8 cellular contexts compared by ENCODE assay signal in genomic region chr6:109456710-109457595, GRCh38. TPM values are rescaled to one million over a fixed set of nuclear protein-coding genes. Genes with fewer than 3 reads are reported as not detected.
DNase-seq lines count a peak whose midpoint lies in the region; ATAC-seq and TF ChIP-seq lines count a peak whose summit lies in the region.

No MANE protein-coding gene starts in this region.

- CTCF ChIA-PET in CD8-positive, alpha-beta memory T cell (lab: Charles Lee), result interaction anchor here (1.0 to 4.3 kb wide), 5 partner anchors 9 to 234 kb away, joined by 4 to 40 read pairs (median 9); partner anchors contain the start of genes AK9, CD164, FIG4 and PPIL6

- H3K9ac ChIP-seq in MM.1S (ENCODE audit: low read length), result peak overlapping the region; percentile 76

- no peaks in the 10 kb centered on the region for H3K9me2 ChIP-seq in MM.1S (replicated peaks; ENCODE audit: insufficient read depth, low read length)

- peaks cover 6 to 22% (median 8%) of the 10 kb centered on the region in 3 donors for H3K36me3 Mint-ChIP-seq in CD8-positive, alpha-beta memory T cell
- peaks cover 4 to 8% of the 10 kb centered on the region in 2 donors for H3K36me3 Mint-ChIP-seq in naive B cell

- H3K36me3 ChIP-seq in CD8-positive, alpha-beta memory T cell (ENCODE audit: insufficient read depth, low read length), result peaks cover 2% of the 10 kb centered on the region
- H3K36me3 ChIP-seq in MM.1S (replicated peaks; ENCODE audit: insufficient read depth, low read length), result 0 out of 2 replicates have a peak, but pooled peaks cover 2% of the 10 kb centered on the region
- peaks cover 3% of the 10 kb centered on the region for H3K36me3 ChIP-seq in ectodermal cell (ENCODE audit: control insufficient read depth, insufficient read depth, low read length)

- H3K27me3 ChIP-seq in CD8-positive, alpha-beta memory T cell (ENCODE audit: insufficient read depth, low read length, poor library complexity, severe bottlenecking), result no peaks in the 10 kb centered on the region
- H3K27me3 ChIP-seq in MM.1S (replicated peaks; ENCODE audit: insufficient read depth, low read length) (no peaks in the 10 kb centered on the region), ectodermal cell (ENCODE audit: control insufficient read depth, insufficient read depth, low read length, poor library complexity, severe bottlenecking) (no peaks in the 10 kb centered on the region)

- H3K27ac ChIP-seq in CD8-positive, alpha-beta memory T cell (ENCODE audit: low read depth, low read length), result peak overlapping the region; percentile 39
- H3K27ac ChIP-seq in MM.1S (ENCODE audit: low read length) (no peak overlapping the region), ectodermal cell (ENCODE audit: insufficient read depth, low read depth, low read length, poor library complexity, severe bottlenecking) (no peak overlapping the region)

- H3F3A ChIP-seq in MM.1S (ENCODE audit: insufficient read depth, low read length), result peaks cover 53% of the 10 kb centered on the region

- H2AFZ ChIP-seq in MM.1S (ENCODE audit: low read length), result no peak overlapping the region

- no peak overlapping the region for H3K4me3 ChIP-seq in CD8-positive, alpha-beta memory T cell (ENCODE audit: low read length)
- H3K4me3 ChIP-seq in MM.1S (ENCODE audit: low read length) (peak overlapping the region; percentile 85), ectodermal cell (ENCODE audit: insufficient read depth, low read depth, low read length) (peak overlapping the region; percentile 61)

- H4K20me1 ChIP-seq in MM.1S (ENCODE audit: insufficient read depth, low read length), result no peaks in the 10 kb centered on the region

- H3K27me3 Mint-ChIP-seq in CD8-positive, alpha-beta memory T cell, result peaks cover 0 to under 1% of the 10 kb centered on the region in 2 donors
- no peaks in the 10 kb centered on the region for H3K27me3 Mint-ChIP-seq in naive B cell

- H3K4me2 ChIP-seq in MM.1S (ENCODE audit: low read depth, low read length), result peak overlapping the region; percentile 98

- H3K9me3 ChIP-seq in CD8-positive, alpha-beta memory T cell (ENCODE audit: low read length), result no peaks in the 10 kb centered on the region
- H3K9me3 ChIP-seq in MM.1S (replicated peaks; ENCODE audit: insufficient read depth, low read length), result no peaks in the 10 kb centered on the region
- H3K9me3 ChIP-seq in ectodermal cell (ENCODE audit: control insufficient read depth, low read length), result no peaks in the 10 kb centered on the region

- TF ChIP-seq CTCF in MM.1S (IDR thresholded peaks at IDR 0.05; ENCODE audit: low read length), result no peak
- TF ChIP-seq CTCF in GM20000 (IDR thresholded peaks at IDR 0.05; ENCODE audit: extremely low read depth, missing control alignments), result no peak
- TF ChIP-seq CTCF in GM13976 (IDR thresholded peaks at IDR 0.05; ENCODE audit: borderline replicate concordance, control extremely low read depth, extremely low read depth, insufficient read depth, missing control alignments), result no peak

- peaks cover 48 to 62% (median 57%) of the 10 kb centered on the region in 3 donors for H3K4me1 Mint-ChIP-seq in CD8-positive, alpha-beta memory T cell
- H3K4me1 Mint-ChIP-seq in naive B cell, result peaks cover 57 to 81% (median 74%) of the 10 kb centered on the region in 3 donors

- POLR2A ChIA-PET in CD8-positive, alpha-beta memory T cell (lab: Charles Lee), result interaction anchor here (1.1 to 4.1 kb wide), 4 partner anchors 15 to 237 kb away, joined by 6 to 45 read pairs (median 20); partner anchors contain the start of genes CD164, PPIL6, SMPD2 and ZBTB24

- no peaks in the 10 kb centered on the region for H3K9me3 Mint-ChIP-seq in CD8-positive, alpha-beta memory T cell
- peaks cover 0 to 10% (median 0%) of the 10 kb centered on the region in 7 donors for H3K9me3 Mint-ChIP-seq in naive B cell

- DNase-seq in CD8-positive, alpha-beta memory T cell, result no peak
- DNase-seq in MM.1S (no peak), naive B cell (no peak), GM20000 (ENCODE audit: low spot score) (no peak), GM13976 (ENCODE audit: low spot score) (no peak), HuH-7 (ENCODE audit: low spot score) (no peak), 8988T (no peak)

- H3K4me3 Mint-ChIP-seq in CD8-positive, alpha-beta memory T cell, result peak overlapping the region; percentile 16 to 87 (median 78)
- H3K4me3 Mint-ChIP-seq in naive B cell, result peak overlapping the region; percentile 85 to 100 (median 98)

- peak overlapping the region; percentile 50 to 96 (median 87) for H3K27ac Mint-ChIP-seq in CD8-positive, alpha-beta memory T cell
- H3K27ac Mint-ChIP-seq in naive B cell, result peak overlapping the region; percentile 89 to 100 (median 97)

- ATAC-seq in naive B cell (ENCODE audit: low read depth in 2 of 2), result no peak

- peaks cover 52% of the 10 kb centered on the region for H3K4me1 ChIP-seq in CD8-positive, alpha-beta memory T cell (ENCODE audit: insufficient read depth, low read length)
- H3K4me1 ChIP-seq in MM.1S (ENCODE audit: low read length) (peaks cover 57% of the 10 kb centered on the region), ectodermal cell (ENCODE audit: control insufficient read depth, insufficient read depth, low read length) (peaks cover 41% of the 10 kb centered on the region)

- H3K79me2 ChIP-seq in MM.1S (ENCODE audit: low read length), result peaks cover 52% of the 10 kb centered on the region

- in situ Hi-C loops in GM13976 (cut with MboI; ENCODE audit: low sequenced_read_pairs, unreplicated experiment), result no loop called here

- 80 to 81% methylated on average over 17 of the region's 17 CpGs for WGBS in ectodermal cell, 2 experiments

RNA-seq across cellular contexts. Expression of gene MICAL1, which starts 1.4 kb away (rescaled TPM):
- 10 to 100 TPM; 33.2 to 34.7 TPM for total RNA-seq in CD8-positive, alpha-beta memory T cell
- 18.8 TPM for polyA plus RNA-seq in CD8-positive, alpha-beta memory T cell
- 92.4 TPM for polyA plus RNA-seq in ectodermal cell (2013, experiment 1 of 4)
- polyA plus RNA-seq in ectodermal cell (2013, experiment 2 of 4), result 115 TPM
- 89.0 TPM for polyA plus RNA-seq in ectodermal cell (2013, experiment 3 of 4)
- polyA plus RNA-seq in ectodermal cell (2013, experiment 4 of 4), result 96.2 TPM
- polyA plus RNA-seq in naive B cell (ENCODE audit: low read depth in 6 of 6), result 10 to 100 TPM in 5 of 6 donors, 1 to 10 TPM in 1; 8.4 to 26.7 (median 16.1) TPM

RNA-seq across cellular contexts. Expression of gene SMPD2, which starts 16.4 kb away (rescaled TPM):
- 10 to 100 TPM; 15.1 to 15.8 TPM for total RNA-seq in CD8-positive, alpha-beta memory T cell
- 9.4 TPM for polyA plus RNA-seq in CD8-positive, alpha-beta memory T cell
- 9.2 TPM for polyA plus RNA-seq in ectodermal cell (2013, experiment 1 of 4)
- 9.8 TPM for polyA plus RNA-seq in ectodermal cell (2013, experiment 2 of 4)
- polyA plus RNA-seq in ectodermal cell (2013, experiment 3 of 4), result 9.1 TPM
- 10.4 TPM for polyA plus RNA-seq in ectodermal cell (2013, experiment 4 of 4)
- polyA plus RNA-seq in naive B cell (ENCODE audit: low read depth in 6 of 6), result 10 to 100 TPM; 24.1 to 45.5 (median 33.5) TPM

RNA-seq across cellular contexts. Expression of gene PPIL6, which starts 16.5 kb away (rescaled TPM):
- under 1 TPM in 1 of 2 experiments, not detected in 1; 0.13 TPM for total RNA-seq in CD8-positive, alpha-beta memory T cell
- 0.46 TPM for polyA plus RNA-seq in CD8-positive, alpha-beta memory T cell
- polyA plus RNA-seq in ectodermal cell (2013, experiment 1 of 4), result 3.9 TPM
- polyA plus RNA-seq in ectodermal cell (2013, experiment 2 of 4), result 3.5 TPM
- 3.7 TPM for polyA plus RNA-seq in ectodermal cell (2013, experiment 3 of 4)
- 3.4 TPM for polyA plus RNA-seq in ectodermal cell (2013, experiment 4 of 4)
- 1 to 10 TPM; 1.1 to 3.9 (median 2.4) TPM for polyA plus RNA-seq in naive B cell (ENCODE audit: low read depth in 6 of 6)

RNA-seq across cellular contexts. Expression of gene ZBTB24, which starts 26.1 kb away (rescaled TPM):
- 10 to 100 TPM; 19.5 to 19.9 TPM for total RNA-seq in CD8-positive, alpha-beta memory T cell
- 7.5 TPM for polyA plus RNA-seq in CD8-positive, alpha-beta memory T cell
- polyA plus RNA-seq in ectodermal cell (2013, experiment 1 of 4), result 13.7 TPM
- 18.3 TPM for polyA plus RNA-seq in ectodermal cell (2013, experiment 2 of 4)
- polyA plus RNA-seq in ectodermal cell (2013, experiment 3 of 4), result 13.9 TPM
- 14.2 TPM for polyA plus RNA-seq in ectodermal cell (2013, experiment 4 of 4)
- 10 to 100 TPM; 12.0 to 18.5 (median 16.3) TPM for polyA plus RNA-seq in naive B cell (ENCODE audit: low read depth in 6 of 6)
